In genomic region chr15:39077998-39078397, GRCh38 we compare ENCODE assay signal across 14 cellular contexts.
"Had no signal": no experiment of that assay in that cellular context is flagged by ENCODE, and none has a peak within 500 bp of the region (broad histone marks: within the 10 kb centered on the region; RNA-seq: fewer than 3 reads in every experiment).

No MANE protein-coding gene starts in this region.

- H3K4me3 ChIP-seq: cardiac muscle cell, tibial artery had no signal

- DNase-seq: activated effector memory CD4-positive, alpha-beta T cell treated with anti-CD3 and anti-CD28 coated beads, Interleukin-2, amount 50 U/mL, for 16 hours; activated naive CD4-positive, alpha-beta T cell treated with anti-CD3 and anti-CD28 coated beads, Interleukin-2, amount 50 U/mL, for 16 hours; activated T-cell treated with anti-CD3 and anti-CD28 coated beads, Interleukin-2, amount 50 U/mL, for 72 hours; effector CD8-positive, alpha-beta T cell; foreskin keratinocyte; head of caudate nucleus; kidney glomerular epithelial cell; left ventricle myocardium superior; naive B cell; stimulated activated CD4-positive, alpha-beta T cell treated with anti-CD3 and anti-CD28 coated beads, Interleukin-2, amount 100 ng/mL, for 24 hours; stimulated activated naive CD8-positive, alpha-beta T cell treated with anti-CD3 and anti-CD28 coated beads, Interleukin-15, Interleukin-2, amounts not matched to agents 100 U/mL and 50 U/mL, for 24 hours; substantia nigra; tibial artery had no signal

- H3K9me3 ChIP-seq: tibial artery had no signal

- H3K4me1 ChIP-seq: foreskin keratinocyte had no signal

- H3K36me3 ChIP-seq: cardiac muscle cell, tibial artery had no signal

- H3K27me3 ChIP-seq: cardiac muscle cell, foreskin keratinocyte, tibial artery had no signal
